In genomic region chr1:162391790-162392563, GRCh38 we compare ENCODE assay signal across 8 cellular contexts. TPM values are rescaled to one million over a fixed set of nuclear protein-coding genes. Genes with fewer than 3 reads are reported as not detected.
DNase-seq lines count a peak whose midpoint lies in the region; ATAC-seq, FAIRE-seq and TF ChIP-seq lines count a peak whose summit lies in the region.

No MANE protein-coding gene starts in this region.

- H3K27me3 ChIP-seq in BLaER1: no peaks in the 10 kb centered on the region

- H3K4me1 Mint-ChIP-seq in brain: peaks cover 51% of the 10 kb centered on the region
- H3K4me1 Mint-ChIP-seq in effector memory CD8-positive, alpha-beta T cell (ENCODE audit: low read depth in 2 of 2): peaks cover 0 to 7% of the 10 kb centered on the region in 2 donors

- H3K27me3 Mint-ChIP-seq in brain: peaks cover 17% of the 10 kb centered on the region
- H3K27me3 Mint-ChIP-seq in effector memory CD8-positive, alpha-beta T cell: peaks cover 43 to 47% of the 10 kb centered on the region in 2 donors

- no peaks in the 10 kb centered on the region; the same call in 1 of the 2 replicates for H4K20me1 ChIP-seq in BLaER1

- 0 out of 2 replicates have a peak overlapping the region, but pooled peaks have one; percentile 13 for H3K4me2 ChIP-seq in BLaER1

- DNase-seq in NCI-H345 treated with DMSO at 0.1 percent for 48 hours (lab: John Stamatoyannopoulos, UW; ENCODE audit: unreplicated experiment) (peak; percentile 4), kidney glomerular epithelial cell (lab: John Stamatoyannopoulos, UW) (peak; percentile 48), urothelium cell line (ENCODE audit: low spot score) (peak; percentile 52)
- no peak for DNase-seq in effector memory CD8-positive, alpha-beta T cell

- H3K4me3 Mint-ChIP-seq in brain: peak overlapping the region; percentile 23 to 70 (median 45)
- no peak overlapping the region for H3K4me3 Mint-ChIP-seq in effector memory CD8-positive, alpha-beta T cell

- ATAC-seq in GM19035 (IDR thresholded peaks at IDR 0.05; ENCODE audit: unreplicated experiment) (peak; percentile 55), HG03135 (IDR thresholded peaks at IDR 0.05; ENCODE audit: unreplicated experiment) (no peak)
- ATAC-seq in effector memory CD8-positive, alpha-beta T cell (replicated peaks): no peak

- no peaks in the 10 kb centered on the region for H3K36me3 Mint-ChIP-seq in brain
- H3K36me3 Mint-ChIP-seq in effector memory CD8-positive, alpha-beta T cell (ENCODE audit: insufficient read depth): peaks cover 7% of the 10 kb centered on the region

- no peak overlapping the region for H3K9ac ChIP-seq in BLaER1

- TF ChIP-seq CTCF in brain (conservative IDR thresholded peaks at IDR 0.05): peak; percentile 86 to 90

- H3K4me1 ChIP-seq in BLaER1: peaks cover 43% of the 10 kb centered on the region

- no peaks in the 10 kb centered on the region for H3K36me3 ChIP-seq in BLaER1

- H3K27ac Mint-ChIP-seq in brain: peak overlapping the region in 3 of 5 experiments; percentile 14 to 25 (median 19)
- H3K27ac Mint-ChIP-seq in effector memory CD8-positive, alpha-beta T cell: no peak overlapping the region

- no peak overlapping the region for H3K4me3 ChIP-seq in BLaER1

- FAIRE-seq in urothelium cell line (lab: Jason Lieb, UNC): no peak

- no peaks in the 10 kb centered on the region for H3K9me3 ChIP-seq in BLaER1

- H3K9me3 Mint-ChIP-seq in brain: no peaks in the 10 kb centered on the region
- no peaks in the 10 kb centered on the region for H3K9me3 Mint-ChIP-seq in effector memory CD8-positive, alpha-beta T cell

- H3K27ac ChIP-seq in BLaER1: no peak overlapping the region

RNA-seq across cellular contexts. Expression of gene C1orf226, which starts 10.4 kb away (rescaled TPM):
- 7.8 TPM for polyA plus RNA-seq in brain (ENCODE audit: insufficient read depth, low read depth, low replicate concordance)

RNA-seq across cellular contexts. Expression of gene SPATA46, which starts 15.3 kb away (rescaled TPM):
- polyA plus RNA-seq in brain (ENCODE audit: insufficient read depth, low read depth, low replicate concordance): not detected

RNA-seq across cellular contexts. Expression of gene SH2D1B, which starts 20.0 kb away (rescaled TPM):
- polyA plus RNA-seq in brain (ENCODE audit: insufficient read depth, low read depth, low replicate concordance): 0.12 TPM

Comparison
In these comparisons a context has a peak if more than half of its experiments do, and no peak if none do; other contexts are left out.
1. DNase-seq: peak in NCI-H345 treated with DMSO at 0.1 percent for 48 hours (single experiment), kidney glomerular epithelial cell (single experiment) and urothelium cell line (single experiment); none in effector memory CD8-positive, alpha-beta T cell (0 of 3).
2. H3K27ac Mint-ChIP-seq: peak in brain (3 of 5); none in effector memory CD8-positive, alpha-beta T cell (0 of 2).
3. H3K4me3 Mint-ChIP-seq: peak in brain (5 of 5); none in effector memory CD8-positive, alpha-beta T cell (0 of 2).